3 cellular contexts compared by ENCODE assay signal in genomic region chr1:74623716-74624115, GRCh38.
"Had no signal": no experiment of that assay in that cellular context is flagged by ENCODE, and none has a peak within 500 bp of the region (broad histone marks: within the 10 kb centered on the region; RNA-seq: fewer than 3 reads in every experiment).

No MANE protein-coding gene starts in this region.

- DNase-seq: GDM1, GF-D8 had no signal

- ATAC-seq: GM12878 had no signal

- H3K4me3 ChIP-seq: GM12878 had no signal
